ENCODE assay signal across 1 cellular context in genomic region chr17:17151055-17151454, GRCh38.
TF ChIP-seq lines count a peak whose summit lies in the region.

No MANE protein-coding gene starts in this region.

TF ChIP-seq in GM12878, 131 proteins besides CTCF, POLR2A, EP300 and RAD21 (continued from another document):
- TF ChIP-seq CEBPZ (IDR thresholded peaks at IDR 0.05; ENCODE audit: low read depth, low read length) = no peak
- 0 out of 2 replicates have a peak, but pooled peaks have one; percentile 49 for TF ChIP-seq EED (IDR thresholded peaks at IDR 0.05; ENCODE audit: low read depth)
- peak; percentile 23; the same call in 1 of the 2 replicates for TF ChIP-seq RUNX3 (IDR thresholded peaks at IDR 0.05; ENCODE audit: low read length)
- TF ChIP-seq MTA2 (IDR thresholded peaks at IDR 0.05; ENCODE audit: low read depth) = no peak
- no peak for TF ChIP-seq POLR2AphosphoS2 (IDR thresholded peaks at IDR 0.05; ENCODE audit: low read depth, low read length)
- no peak for TF ChIP-seq SRF (IDR thresholded peaks at IDR 0.05; ENCODE audit: low read depth in 2 of 2, low read length in 2 of 2)
- no peak for TF ChIP-seq SMAD5 (IDR thresholded peaks at IDR 0.05; ENCODE audit: low read depth)
- no peak for TF ChIP-seq YBX1 (IDR thresholded peaks at IDR 0.05)
- no peak for TF ChIP-seq BRCA1 (IDR thresholded peaks at IDR 0.05; ENCODE audit: low read depth, low read length)
- TF ChIP-seq PRDM15 (CRISPR knock-in tag; IDR thresholded peaks at IDR 0.05) = no peak
- no peak for TF ChIP-seq MYC (IDR thresholded peaks at IDR 0.05; ENCODE audit: insufficient read depth, insufficient read length, insufficient replicate concordance, low read length, severe bottlenecking)
- no peak for TF ChIP-seq HCFC1 (IDR thresholded peaks at IDR 0.05; ENCODE audit: low read length)
- TF ChIP-seq IRF5 (IDR thresholded peaks at IDR 0.05; ENCODE audit: borderline replicate concordance) = no peak
- TF ChIP-seq E4F1 (IDR thresholded peaks at IDR 0.05; ENCODE audit: borderline replicate concordance, partially characterized antibody) = no peak
- no peak for TF ChIP-seq KDM1A (IDR thresholded peaks at IDR 0.05; ENCODE audit: borderline replicate concordance)
- TF ChIP-seq JUNB (IDR thresholded peaks at IDR 0.05) = 0 out of 2 replicates have a peak, but pooled peaks have one; percentile 32
TF ChIP-seq in GM12878: peak in this region for 3.
